8 cellular contexts compared by ENCODE assay signal in genomic region chr9:129436751-129437625, GRCh38.
A peak's percentile ranks its signal among the peaks of the same experiment; 100 is the strongest.
DNase-seq lines count a peak whose midpoint lies in the region; TF ChIP-seq lines count a peak whose summit lies in the region.

No MANE protein-coding gene starts in this region.

- 1 to 6% methylated on average over 71 to 78 of the region's 78 CpGs for WGBS in tibial nerve, 2 donors

- 0 out of 2 replicates have a peak, but pooled peaks have one; percentile 2 for TF ChIP-seq RAD21 in Ishikawa (IDR thresholded peaks at IDR 0.05; ENCODE audit: low read depth)

- H3K9ac ChIP-seq in mucosa of rectum (ENCODE audit: low read depth in 1 of 2, low read length in 2 of 2) = peak overlapping the region in 1 of 2 donors; percentile 47

- no peaks in the 10 kb centered on the region for H3K36me3 Mint-ChIP-seq in activated CD4-positive, alpha-beta memory T cell treated with anti-CD3 and anti-CD28 coated beads, Interleukin-2, amount 10 ng/mL, durations not matched to agents 7 days and 5 days (ENCODE audit: low read depth)

- H3K36me3 ChIP-seq in BE2C (no peaks in the 10 kb centered on the region), mucosa of rectum (ENCODE audit: control insufficient read depth in 2 of 2, insufficient read depth in 2 of 2, low read length in 2 of 2) (no peaks in the 10 kb centered on the region), tibial nerve (no peaks in the 10 kb centered on the region)

- H3K9me3 ChIP-seq in BE2C (no peaks in the 10 kb centered on the region), mucosa of rectum (ENCODE audit: control insufficient read depth in 2 of 2, low read length in 2 of 2) (peaks cover 0 to 2% of the 10 kb centered on the region in 2 donors), tibial nerve (no peaks in the 10 kb centered on the region)

- H3K27me3 Mint-ChIP-seq in activated CD4-positive, alpha-beta memory T cell treated with anti-CD3 and anti-CD28 coated beads, Interleukin-2, amount 10 ng/mL, durations not matched to agents 7 days and 5 days = peaks cover 64% of the 10 kb centered on the region

- POLR2A ChIA-PET in activated CD4-positive, alpha-beta memory T cell treated with anti-CD3 and anti-CD28 coated beads, Interleukin-2, amount 10 ng/mL, durations not matched to agents 7 days and 5 days (lab: Charles Lee) = interaction anchor here (3.3 kb wide), 1 partner anchor 22 kb away, joined by 14 read pairs; no protein-coding TSS in a partner anchor

- no peak overlapping the region for H3K27ac Mint-ChIP-seq in activated CD4-positive, alpha-beta memory T cell treated with anti-CD3 and anti-CD28 coated beads, Interleukin-2, amount 10 ng/mL, durations not matched to agents 7 days and 5 days

- TF ChIP-seq CTCF in BE2C (IDR thresholded peaks at IDR 0.05; ENCODE audit: low read depth, low read length) (no peak), epithelial cell of esophagus (IDR thresholded peaks at IDR 0.05; ENCODE audit: insufficient read depth, low read depth, low read length, missing control alignments) (no peak), tibial nerve (IDR thresholded peaks at IDR 0.05) (no peak)

- H3K9me3 Mint-ChIP-seq in activated CD4-positive, alpha-beta memory T cell treated with anti-CD3 and anti-CD28 coated beads, Interleukin-2, amount 10 ng/mL, durations not matched to agents 7 days and 5 days = peaks cover 3% of the 10 kb centered on the region

- H3K4me1 ChIP-seq in BE2C (peaks cover 20% of the 10 kb centered on the region), mucosa of rectum (ENCODE audit: control insufficient read depth in 2 of 2, insufficient read depth in 2 of 2, low read length in 2 of 2) (peaks cover 8 to 16% of the 10 kb centered on the region in 2 donors), tibial nerve (peaks cover 0 to 30% (median 18%) of the 10 kb centered on the region in 4 donors)

- DNase-seq in BE2C (peak; percentile 72), epithelial cell of esophagus (ENCODE audit: low read depth) (peak; percentile 37), tibial nerve (ENCODE audit: low spot score in 2 of 2) (peak in 1 of 2 donors; percentile 48), NCI-H2029 (lab: John Stamatoyannopoulos, UW) (no peak), NCI-H1930 (lab: John Stamatoyannopoulos, UW) (no peak)
- no peak for DNase-seq in activated CD4-positive, alpha-beta memory T cell treated with anti-CD3 and anti-CD28 coated beads, Interleukin-2, amount 10 ng/mL, durations not matched to agents 7 days and 5 days

- H3K27me3 ChIP-seq in BE2C = no peaks in the 10 kb centered on the region
- H3K27me3 ChIP-seq in mucosa of rectum (ENCODE audit: control insufficient read depth in 2 of 2, insufficient read depth in 2 of 2, low read length in 2 of 2) = peaks cover 13 to 26% of the 10 kb centered on the region in 2 donors
- H3K27me3 ChIP-seq in tibial nerve = no peaks in the 10 kb centered on the region

- TF ChIP-seq EP300 in Ishikawa (IDR thresholded peaks at IDR 0.05; ENCODE audit: borderline replicate concordance) (no peak), tibial nerve (IDR thresholded peaks at IDR 0.05) (peak in 1 of 2 donors; percentile 63)

- TF ChIP-seq POLR2A in tibial nerve (IDR thresholded peaks at IDR 0.05) = no peak

- peak overlapping the region; percentile 33 for H3K4me3 Mint-ChIP-seq in activated CD4-positive, alpha-beta memory T cell treated with anti-CD3 and anti-CD28 coated beads, Interleukin-2, amount 10 ng/mL, durations not matched to agents 7 days and 5 days

- CTCF ChIA-PET in activated CD4-positive, alpha-beta memory T cell treated with anti-CD3 and anti-CD28 coated beads, Interleukin-2, amount 10 ng/mL, durations not matched to agents 7 days and 5 days (lab: Charles Lee) = no interaction called here

- H3K27ac ChIP-seq in mucosa of rectum (ENCODE audit: low read depth in 2 of 2, low read length in 2 of 2) (peak overlapping the region in 1 of 2 donors; percentile 9), tibial nerve (peak overlapping the region; percentile 6 to 87 (median 80))

- H3K4me3 ChIP-seq in BE2C (ENCODE audit: low read depth, low read length) (peak overlapping the region; percentile 69), epithelial cell of esophagus (ENCODE audit: low read length) (peak overlapping the region; percentile 43), mucosa of rectum (ENCODE audit: low read length in 2 of 2) (peak overlapping the region; percentile 66 to 72), tibial nerve (peak overlapping the region; percentile 30 to 73 (median 64))

- H3K4me1 Mint-ChIP-seq in activated CD4-positive, alpha-beta memory T cell treated with anti-CD3 and anti-CD28 coated beads, Interleukin-2, amount 10 ng/mL, durations not matched to agents 7 days and 5 days = peaks cover 22% of the 10 kb centered on the region

TF ChIP-seq in Ishikawa, 13 proteins besides CTCF, POLR2A, EP300 and RAD21:
- no peak for TF ChIP-seq TEAD4 (IDR thresholded peaks at IDR 0.05)
- peak; percentile 68 for TF ChIP-seq TCF12 (IDR thresholded peaks at IDR 0.05; ENCODE audit: low read depth)
- peak; percentile 33; the same call in 1 of the 2 replicates for TF ChIP-seq NFIC (IDR thresholded peaks at IDR 0.05)
- TF ChIP-seq MAX (IDR thresholded peaks at IDR 0.05) = peak; percentile 82
- TF ChIP-seq EGR1 (IDR thresholded peaks at IDR 0.05) = 0 out of 2 replicates have a peak, but pooled peaks have one; percentile 22
- 0 out of 2 replicates have a peak, but pooled peaks have one; percentile 38 for TF ChIP-seq TAF1 (IDR thresholded peaks at IDR 0.05; ENCODE audit: low read depth)

Comparison
In these comparisons a context has a peak if more than half of its experiments do, and no peak if none do; other contexts are left out.
1. DNase-seq: peak in BE2C (single experiment) and epithelial cell of esophagus (single experiment); none in activated CD4-positive, alpha-beta memory T cell treated with anti-CD3 and anti-CD28 coated beads, Interleukin-2, amount 10 ng/mL, durations not matched to agents 7 days and 5 days (single experiment), NCI-H2029 (single experiment) and NCI-H1930 (0 of 2).
2. Peak in every context shown above with its lines, with median percentiles within 50 percentile points of each other: H3K4me3 ChIP-seq.